ENCODE assay signal across 10 cellular contexts in the genomic region with DNA sequence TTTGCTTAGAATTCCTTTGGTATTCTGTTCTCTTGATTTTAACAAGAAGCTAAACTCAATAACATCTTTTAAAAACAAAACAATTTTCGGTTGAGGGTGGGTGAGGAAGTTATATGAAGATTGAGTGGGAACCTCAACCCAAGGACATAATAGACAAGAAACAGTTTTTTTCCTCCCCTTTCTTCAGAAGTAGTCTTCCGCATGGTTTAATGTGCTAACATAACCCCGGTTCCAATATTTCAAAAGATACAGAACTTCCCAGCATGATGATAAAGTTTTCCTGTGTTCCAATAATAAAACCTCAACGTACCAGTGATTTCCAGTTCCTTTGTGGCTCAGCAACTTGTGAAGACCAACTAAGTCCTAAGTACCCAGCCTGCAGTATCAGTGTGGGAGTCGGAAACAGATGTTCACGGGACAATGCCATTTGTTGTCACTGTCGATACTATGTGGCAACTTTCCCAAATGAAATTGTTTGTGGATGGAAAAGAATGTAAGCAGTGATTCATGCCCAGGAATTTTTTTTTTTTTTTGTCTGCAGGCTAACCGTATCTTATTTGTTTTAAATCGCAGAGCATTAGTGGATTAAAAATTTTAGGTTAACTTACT. TPM values are rescaled to one million over a fixed set of nuclear protein-coding genes. Genes with fewer than 3 reads are reported as not detected.
DNase-seq lines count a peak whose midpoint lies in the region; ATAC-seq, FAIRE-seq and TF ChIP-seq lines count a peak whose summit lies in the region.
"Had no signal": no experiment of that assay in that cellular context is flagged by ENCODE, and none has a peak within 500 bp of the region (broad histone marks: within the 10 kb centered on the region; RNA-seq: fewer than 3 reads in every experiment).

No MANE protein-coding gene starts in this region.

- H3K27me3 ChIP-seq in osteoblast (ENCODE audit: insufficient read depth, low read length) (peaks cover 41% of the 10 kb centered on the region), transverse colon (peaks cover 9% of the 10 kb centered on the region)

- H2AFZ ChIP-seq in osteoblast (ENCODE audit: low read length): no peak overlapping the region

- peaks cover 5% of the 10 kb centered on the region for H3K4me1 ChIP-seq in osteoblast (ENCODE audit: insufficient read depth, low read length)
- H3K4me1 ChIP-seq in transverse colon: no peaks in the 10 kb centered on the region
- no peaks in the 10 kb centered on the region for H3K4me1 ChIP-seq in kidney (ENCODE audit: control insufficient read depth in 1 of 2, insufficient read depth in 1 of 2, low read depth in 1 of 2, low read length in 2 of 2)

- FAIRE-seq in RCC 7860 (lab: Jason Lieb, UNC) (no peak), kidney (lab: Jason Lieb, UNC) (no peak)

- ATAC-seq in HG02884 (IDR thresholded peaks at IDR 0.05; ENCODE audit: unreplicated experiment): no peak

- intact Hi-C loops in transverse colon (cut with DNase I; ENCODE audit: low total_unique reads) (no loop called here), kidney (cut with DNase I) (no loop called here)

- DNase-seq in DMS53 (lab: John Stamatoyannopoulos, UW) (peak; percentile 85), RCC 7860 (ENCODE audit: low spot score) (peak; percentile 38), fibroblast of mammary gland (ENCODE audit: low read depth) (peak; percentile 60), osteoblast (ENCODE audit: insufficient read length, low spot score, missing footprints) (no peak), transverse colon (no peak), kidney (no peak)
- no peak for DNase-seq in stimulated activated CD4-positive, alpha-beta T cell treated with anti-CD3 and anti-CD28 coated beads, Interleukin-4, amount 100 ng/mL, for 24 hours
- DNase-seq: activated CD8-positive, alpha-beta memory T cell treated with anti-CD3 and anti-CD28 coated beads, Interleukin-2, amount 50 U/mL, for 48 hours; stimulated activated CD4-positive, alpha-beta T cell treated with anti-CD3 and anti-CD28 coated beads, Interleukin-4, amount 100 ng/mL, for 4 hours had no signal

- H3K27ac ChIP-seq in osteoblast (ENCODE audit: low read depth, low read length) (no peak overlapping the region), transverse colon (no peak overlapping the region), kidney (ENCODE audit: low read depth in 2 of 2, low read length in 2 of 2) (no peak overlapping the region)

- no peaks in the 10 kb centered on the region for H4K20me1 ChIP-seq in osteoblast (ENCODE audit: insufficient read depth, low read length)

- TF ChIP-seq CTCF in fibroblast of mammary gland (conservative IDR thresholded peaks at IDR 0.05; ENCODE audit: control insufficient read depth, insufficient read depth, low read depth, low read length) (no peak), osteoblast (IDR thresholded peaks at IDR 0.05; ENCODE audit: extremely low read depth, low read depth, low read length) (no peak), transverse colon (IDR thresholded peaks at IDR 0.05) (no peak), kidney (IDR thresholded peaks at IDR 0.05; ENCODE audit: borderline replicate concordance, extremely low read depth, insufficient read depth) (no peak)

- TF ChIP-seq EP300 in transverse colon (IDR thresholded peaks at IDR 0.05; ENCODE audit: low read depth): no peak

- 18 to 34% methylated on average over 9 of the region's 9 CpGs for WGBS in transverse colon (ENCODE audit: low coverage in 1 of 2), 2 donors

- no peak overlapping the region for H3K9ac ChIP-seq in kidney (ENCODE audit: low read length in 2 of 2)

- peak overlapping the region; percentile 73 for H3K4me2 ChIP-seq in osteoblast (ENCODE audit: insufficient read depth, low read length)

- H3K36me3 ChIP-seq in osteoblast (ENCODE audit: insufficient read depth, low read length) (no peaks in the 10 kb centered on the region), transverse colon (no peaks in the 10 kb centered on the region), kidney (ENCODE audit: control insufficient read depth in 1 of 2, insufficient read depth in 2 of 2, low read length in 2 of 2) (no peaks in the 10 kb centered on the region)

- TF ChIP-seq POLR2A in transverse colon (IDR thresholded peaks at IDR 0.05): no peak

- no peaks in the 10 kb centered on the region for H3K79me2 ChIP-seq in osteoblast (ENCODE audit: insufficient read depth, low read length)

- no peak overlapping the region for H3K4me3 ChIP-seq in fibroblast of mammary gland (ENCODE audit: control insufficient read depth, low read depth, low read length)
- peak overlapping the region; percentile 53 for H3K4me3 ChIP-seq in osteoblast (ENCODE audit: insufficient read depth, low read length)
- no peak overlapping the region for H3K4me3 ChIP-seq in transverse colon
- H3K4me3 ChIP-seq in kidney (ENCODE audit: low read length in 2 of 2): no peak overlapping the region

- H3K9me3 ChIP-seq in osteoblast (ENCODE audit: low read depth, low read length): no peaks in the 10 kb centered on the region
- no peaks in the 10 kb centered on the region for H3K9me3 ChIP-seq in transverse colon
- H3K9me3 ChIP-seq in kidney (ENCODE audit: control insufficient read depth in 1 of 2, low read length in 2 of 2): no peaks in the 10 kb centered on the region

- in situ Hi-C loops in transverse colon (cut with MboI; ENCODE audit: low pct_ligation_motif_present in 1 of 4, low pct_unique_long_range_greater_than_20kb in 1 of 4, low sequenced_read_pairs in 3 of 4): no loop called here

RNA-seq across cellular contexts. Expression of gene NR5A2, which starts 48.5 kb away (rescaled TPM):
- total RNA-seq in osteoblast: not detected in 2 replicates
- 10 to 100 TPM; 75.4 to 92.6 (median 85.4) TPM for total RNA-seq in transverse colon
- 6.3 TPM for total RNA-seq in kidney
- polyA plus RNA-seq in kidney (ENCODE audit: insufficient read depth, low read depth, low replicate concordance): 0.13 TPM

Comparison
In these comparisons a context has a peak if more than half of its experiments do, and no peak if none do; other contexts are left out.
1. DNase-seq: peak in DMS53 (single experiment), RCC 7860 (single experiment) and fibroblast of mammary gland (single experiment); none in osteoblast (single experiment), stimulated activated CD4-positive, alpha-beta T cell treated with anti-CD3 and anti-CD28 coated beads, Interleukin-4, amount 100 ng/mL, for 24 hours (single experiment), transverse colon (single experiment) and kidney (single experiment).
2. RNA of gene NR5A2, which starts 48.5 kb away (total RNA-seq): 75.4 to 92.6 TPM in transverse colon; 6.3 TPM in kidney (single experiment) and not detected in osteoblast; every median in the first group is over 10 times any median in the second.